Comparison of ENCODE assay signal across 1 cellular context in the genomic region with DNA sequence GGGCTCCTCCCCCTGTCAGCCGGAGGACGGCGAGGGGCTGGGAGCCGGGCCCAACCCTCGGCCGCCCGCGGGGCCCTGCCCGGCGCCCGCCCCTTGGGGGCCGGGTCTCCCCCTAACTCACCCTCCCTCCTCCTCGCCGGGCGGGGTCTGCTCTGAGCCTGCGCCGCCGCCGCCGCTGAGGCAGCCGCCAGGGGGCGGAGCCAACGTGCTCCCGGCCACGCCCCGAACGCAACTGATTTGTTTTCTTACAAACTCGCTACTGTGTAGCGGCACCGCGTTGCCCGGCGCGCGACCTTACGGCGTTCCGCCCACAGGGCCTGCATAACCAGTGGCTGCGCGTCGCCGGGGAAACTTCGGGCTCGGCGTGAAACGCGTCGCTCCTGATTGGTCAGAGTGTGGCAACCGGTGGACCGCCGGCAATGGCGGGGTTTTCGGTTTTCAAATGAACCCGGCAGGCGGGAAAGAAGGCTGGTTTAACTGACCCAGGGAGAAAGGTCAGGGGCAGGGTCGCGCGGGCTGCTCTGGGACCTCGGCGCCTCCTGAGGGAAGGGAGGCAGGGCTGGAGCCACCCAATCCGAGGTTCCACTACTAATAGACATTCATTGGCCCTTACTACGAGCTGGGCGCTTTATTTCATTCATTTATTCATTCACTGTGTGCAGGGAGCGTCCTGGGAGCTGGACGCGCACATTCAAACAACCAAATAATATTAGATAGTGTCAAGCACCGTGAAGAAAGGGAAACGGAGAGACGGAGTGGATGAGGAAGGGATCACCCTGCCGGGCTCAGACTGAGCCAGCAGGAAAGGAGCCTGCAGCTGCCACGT.
TF ChIP-seq lines count a peak whose summit lies in the region.

TSS of gene CDKN2D (minus strand) at position 154 of the 826 bp plus-strand sequence. CDS start 326 bp downstream, outside the sequence.

TF ChIP-seq in neural cell, 6 proteins besides CTCF, POLR2A, EP300 and RAD21 (continued from another document):
- TF ChIP-seq, protein P1, sequence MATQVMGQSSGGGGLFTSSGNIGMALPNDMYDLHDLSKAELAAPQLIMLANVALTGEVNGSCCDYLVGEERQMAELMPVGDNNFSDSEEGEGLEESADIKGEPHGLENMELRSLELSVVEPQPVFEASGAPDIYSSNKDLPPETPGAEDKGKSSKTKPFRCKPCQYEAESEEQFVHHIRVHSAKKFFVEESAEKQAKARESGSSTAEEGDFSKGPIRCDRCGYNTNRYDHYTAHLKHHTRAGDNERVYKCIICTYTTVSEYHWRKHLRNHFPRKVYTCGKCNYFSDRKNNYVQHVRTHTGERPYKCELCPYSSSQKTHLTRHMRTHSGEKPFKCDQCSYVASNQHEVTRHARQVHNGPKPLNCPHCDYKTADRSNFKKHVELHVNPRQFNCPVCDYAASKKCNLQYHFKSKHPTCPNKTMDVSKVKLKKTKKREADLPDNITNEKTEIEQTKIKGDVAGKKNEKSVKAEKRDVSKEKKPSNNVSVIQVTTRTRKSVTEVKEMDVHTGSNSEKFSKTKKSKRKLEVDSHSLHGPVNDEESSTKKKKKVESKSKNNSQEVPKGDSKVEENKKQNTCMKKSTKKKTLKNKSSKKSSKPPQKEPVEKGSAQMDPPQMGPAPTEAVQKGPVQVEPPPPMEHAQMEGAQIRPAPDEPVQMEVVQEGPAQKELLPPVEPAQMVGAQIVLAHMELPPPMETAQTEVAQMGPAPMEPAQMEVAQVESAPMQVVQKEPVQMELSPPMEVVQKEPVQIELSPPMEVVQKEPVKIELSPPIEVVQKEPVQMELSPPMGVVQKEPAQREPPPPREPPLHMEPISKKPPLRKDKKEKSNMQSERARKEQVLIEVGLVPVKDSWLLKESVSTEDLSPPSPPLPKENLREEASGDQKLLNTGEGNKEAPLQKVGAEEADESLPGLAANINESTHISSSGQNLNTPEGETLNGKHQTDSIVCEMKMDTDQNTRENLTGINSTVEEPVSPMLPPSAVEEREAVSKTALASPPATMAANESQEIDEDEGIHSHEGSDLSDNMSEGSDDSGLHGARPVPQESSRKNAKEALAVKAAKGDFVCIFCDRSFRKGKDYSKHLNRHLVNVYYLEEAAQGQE (IDR thresholded peaks at IDR 0.05; ENCODE audit: borderline replicate concordance): no peak
- TF ChIP-seq MXI1 (conservative IDR thresholded peaks at IDR 0.05; ENCODE audit: poor library complexity, severe bottlenecking) (peak; percentile 97), POLR2AphosphoS5 (IDR thresholded peaks at IDR 0.05) (peak; percentile 60)
